12 cellular contexts compared by ENCODE assay signal in genomic region chr5:159877894-159878448, GRCh38. TPM values are rescaled to one million over a fixed set of nuclear protein-coding genes. Genes with fewer than 3 reads are reported as not detected.
DNase-seq lines count a peak whose midpoint lies in the region; ATAC-seq and TF ChIP-seq lines count a peak whose summit lies in the region.
"Had no signal": no experiment of that assay in that cellular context is flagged by ENCODE, and none has a peak within 500 bp of the region (broad histone marks: within the 10 kb centered on the region; RNA-seq: fewer than 3 reads in every experiment).

No MANE protein-coding gene starts in this region.

- no peak for ATAC-seq in CD8-positive, alpha-beta T cell
- ATAC-seq: activated CD8-positive, alpha-beta T cell treated with anti-CD3 and anti-CD28 coated beads, Interleukin-2, amount 10 ng/mL, durations not matched to agents 7 days and 5 days had no signal

- H3K4me3 ChIP-seq in esophagus (ENCODE audit: low read depth in 1 of 2, low read length in 2 of 2), result no peak overlapping the region
- no peak overlapping the region for H3K4me3 ChIP-seq in testis
- no peak overlapping the region for H3K4me3 ChIP-seq in CD8-positive, alpha-beta T cell (ENCODE audit: low read depth, low read length)

- H3K27me3 ChIP-seq in esophagus (ENCODE audit: control insufficient read depth in 1 of 2, insufficient read depth in 2 of 2, low read length in 2 of 2) (no peaks in the 10 kb centered on the region), testis (no peaks in the 10 kb centered on the region)
- H3K27me3 ChIP-seq in CD8-positive, alpha-beta T cell (ENCODE audit: insufficient read depth, low read length), result no peaks in the 10 kb centered on the region

- intact Hi-C loops in testis (cut with DNase I; ENCODE audit: low total_unique reads), result no loop called here
- intact Hi-C loops in CD8-positive, alpha-beta T cell (cut with DNase I, micrococcal nuclease), result no loop called here

- CTCF ChIA-PET in CD8-positive, alpha-beta T cell (lab: Charles Lee), result interaction anchor here (0.6 kb wide), 1 partner anchor 1908 kb away, joined by 3 read pairs; no protein-coding TSS in a partner anchor

- POLR2A ChIA-PET in CD8-positive, alpha-beta T cell (lab: Charles Lee), result no interaction called here

- H3K27ac ChIP-seq in esophagus (ENCODE audit: low read depth in 2 of 2, low read length in 1 of 2) (peak overlapping the region; percentile 40 to 67), testis (peak overlapping the region; percentile 57 to 68)
- H3K27ac ChIP-seq in CD8-positive, alpha-beta T cell (ENCODE audit: low read depth, low read length), result no peak overlapping the region

- H3K4me1 ChIP-seq in esophagus (ENCODE audit: control insufficient read depth in 2 of 2, insufficient read depth in 2 of 2, low read length in 1 of 2) (peaks cover 2 to 5% of the 10 kb centered on the region in 2 donors), testis (peaks cover 21% of the 10 kb centered on the region)
- H3K4me1 ChIP-seq in CD8-positive, alpha-beta T cell (ENCODE audit: insufficient read depth, low read length), result no peaks in the 10 kb centered on the region

- H3K9me3 Mint-ChIP-seq in CD8-positive, alpha-beta T cell, result no peaks in the 10 kb centered on the region

- peaks cover 25% of the 10 kb centered on the region for H3K27me3 Mint-ChIP-seq in CD8-positive, alpha-beta T cell (ENCODE audit: low read depth)

- WGBS in esophagus, 2 donors, result 30 to 44% methylated on average over 7 of the region's 7 CpGs
- 41 to 48% methylated on average over 2 to 7 of the region's 7 CpGs for WGBS in testis, 2 donors

- H3K9me3 ChIP-seq in esophagus (ENCODE audit: control insufficient read depth in 2 of 2, insufficient read depth in 1 of 2, low read depth in 1 of 2, low read length in 1 of 2) (no peaks in the 10 kb centered on the region), testis (no peaks in the 10 kb centered on the region)
- no peaks in the 10 kb centered on the region for H3K9me3 ChIP-seq in CD8-positive, alpha-beta T cell (ENCODE audit: low read length)

- no peak overlapping the region for H3K4me3 Mint-ChIP-seq in CD8-positive, alpha-beta T cell
- H3K4me3 Mint-ChIP-seq: activated CD8-positive, alpha-beta T cell treated with anti-CD3 and anti-CD28 coated beads, Interleukin-2, amount 10 ng/mL, durations not matched to agents 7 days and 5 days; activated naive CD8-positive, alpha-beta T cell had no signal

- DNase-seq in NCI-H2029 treated with DMSO at 0.1 percent for 48 hours (lab: John Stamatoyannopoulos, UW) (peak; percentile 92), medulla oblongata (ENCODE audit: extremely low spot score) (peak; percentile 69), testis (peak; percentile 74), NCI-H2081 (lab: John Stamatoyannopoulos, UW) (no peak), kidney tubule cell (ENCODE audit: low spot score) (no peak), SKM-1 treated with dmso at 0.1 percent for 144 hours (lab: John Stamatoyannopoulos, UW; ENCODE audit: unreplicated experiment) (no peak)
- no peak for DNase-seq in CD8-positive, alpha-beta T cell
- DNase-seq: activated CD8-positive, alpha-beta T cell treated with anti-CD3 and anti-CD28 coated beads, Interleukin-2, amount 10 ng/mL, durations not matched to agents 7 days and 5 days; NCI-H1436 had no signal

- TF ChIP-seq POLR2A in testis (IDR thresholded peaks at IDR 0.05), result no peak

- H3K36me3 Mint-ChIP-seq in CD8-positive, alpha-beta T cell, result no peaks in the 10 kb centered on the region
- H3K36me3 Mint-ChIP-seq: activated naive CD8-positive, alpha-beta T cell had no signal

- no peaks in the 10 kb centered on the region for H3K4me1 Mint-ChIP-seq in CD8-positive, alpha-beta T cell (ENCODE audit: low read depth)

- H3K36me3 ChIP-seq in esophagus (ENCODE audit: control insufficient read depth in 2 of 2, insufficient read depth in 2 of 2, low read length in 1 of 2), result no peaks in the 10 kb centered on the region
- H3K36me3 ChIP-seq in testis (ENCODE audit: low read depth, missing control alignments), result no peaks in the 10 kb centered on the region
- H3K36me3 ChIP-seq in CD8-positive, alpha-beta T cell (ENCODE audit: insufficient read depth, low read length), result no peaks in the 10 kb centered on the region

- H3K27ac Mint-ChIP-seq in CD8-positive, alpha-beta T cell, result no peak overlapping the region
- H3K27ac Mint-ChIP-seq: activated CD8-positive, alpha-beta T cell treated with anti-CD3 and anti-CD28 coated beads, Interleukin-2, amount 10 ng/mL, durations not matched to agents 7 days and 5 days; activated naive CD8-positive, alpha-beta T cell had no signal

- no peak for TF ChIP-seq CTCF in testis (IDR thresholded peaks at IDR 0.05)
- no peak for TF ChIP-seq CTCF in CD8-positive, alpha-beta T cell (IDR thresholded peaks at IDR 0.05)

RNA-seq across cellular contexts. Expression of gene ADRA1B, which starts 38.3 kb away (rescaled TPM):
- under 1 TPM; 0.04 to 0.08 TPM for polyA plus RNA-seq in esophagus
- total RNA-seq in testis, result 1 to 10 TPM in 1 of 2 donors, under 1 TPM in 1; 0.93 to 1.2 TPM
- 1.1 TPM for polyA plus RNA-seq in testis (ENCODE audit: insufficient read depth, low read depth, low replicate concordance)
- total RNA-seq in CD8-positive, alpha-beta T cell, result not detected
- total RNA-seq: activated CD8-positive, alpha-beta T cell treated with anti-CD3 and anti-CD28 coated beads, Interleukin-2, amount 10 ng/mL, durations not matched to agents 7 days and 5 days; endothelial cell of umbilical vein had no signal

Comparison
In these comparisons a context has a peak if more than half of its experiments do, and no peak if none do; other contexts are left out.
1. DNase-seq: peak in NCI-H2029 treated with DMSO at 0.1 percent for 48 hours (single experiment), medulla oblongata (single experiment) and testis (single experiment); none in NCI-H2081 (0 of 2), CD8-positive, alpha-beta T cell (0 of 7), kidney tubule cell (single experiment) and SKM-1 treated with dmso at 0.1 percent for 144 hours (single experiment).